Comparison of ENCODE assay signal across 8 cellular contexts in the genomic region with DNA sequence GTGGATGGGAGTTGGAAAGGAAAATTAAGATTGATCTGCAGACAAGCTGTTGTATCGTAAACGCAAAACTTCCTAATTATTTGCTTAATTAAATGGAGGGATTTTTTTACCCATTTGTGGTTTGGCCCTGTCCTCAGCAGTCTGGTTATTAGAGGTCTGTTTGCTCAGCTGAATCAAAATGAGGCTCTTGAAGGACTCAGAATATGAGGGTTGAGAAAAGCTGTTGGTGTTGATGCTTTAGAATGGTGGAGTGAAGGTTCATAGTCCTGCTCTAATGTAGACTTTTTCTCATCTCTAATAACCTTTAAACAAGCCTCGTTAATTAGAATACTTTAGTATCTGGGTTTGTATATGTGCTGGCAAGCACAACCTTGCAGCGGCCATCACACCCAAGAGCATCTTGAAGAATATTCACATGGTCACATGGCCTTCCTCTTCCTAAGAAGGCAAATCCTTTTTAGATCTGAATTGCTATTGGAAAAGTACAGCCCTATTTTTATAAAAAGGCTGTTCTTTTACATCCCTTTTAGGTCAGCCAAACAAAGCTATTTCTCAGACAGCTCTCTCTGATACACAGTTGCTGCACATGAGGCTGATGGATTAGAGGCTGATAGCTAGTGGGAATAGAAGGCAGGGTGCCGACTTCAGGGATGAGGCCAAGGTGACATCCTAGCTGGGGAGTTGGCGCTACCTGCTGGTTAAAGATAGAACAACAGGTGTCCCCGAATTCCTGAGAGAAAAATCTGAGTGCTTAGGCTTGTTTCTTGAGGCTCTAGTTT. TPM values are rescaled to one million over a fixed set of nuclear protein-coding genes. Genes with fewer than 3 reads are reported as not detected.
DNase-seq lines count a peak whose midpoint lies in the region; ATAC-seq lines count a peak whose summit lies in the region.

No MANE protein-coding gene starts in this region.

- DNase-seq in Right ventricle myocardium inferior (ENCODE audit: missing footprints) (no peak), cardiac septum (ENCODE audit: low spot score) (no peak), NCI-H226 (peak; percentile 39), kidney tubule cell (ENCODE audit: low spot score) (peak; percentile 74)
- peak; percentile 54 to 66 for DNase-seq in activated CD4-positive, alpha-beta T cell treated with anti-CD3 and anti-CD28 coated beads for 24 hours (ENCODE audit: low read depth in 2 of 2)
- DNase-seq in central memory CD8-positive, alpha-beta T cell (ENCODE audit: low spot score in 2 of 2): peak; percentile 41 to 54
- DNase-seq in stimulated activated CD4-positive, alpha-beta T cell treated with anti-CD3 and anti-CD28 coated beads, Interleukin-4, amount 100 ng/mL, for 24 hours: peak; percentile 73

- no peak overlapping the region for H3K4me3 Mint-ChIP-seq in central memory CD8-positive, alpha-beta T cell

- ATAC-seq in Right ventricle myocardium inferior: peak; percentile 79
- no peak for ATAC-seq in central memory CD8-positive, alpha-beta T cell (replicated peaks; ENCODE audit: extremely low read depth, poor library complexity, severe bottlenecking)
- ATAC-seq in HG02938 (IDR thresholded peaks at IDR 0.05; ENCODE audit: unreplicated experiment): no peak

- H3K9me3 Mint-ChIP-seq in central memory CD8-positive, alpha-beta T cell: no peaks in the 10 kb centered on the region

- peaks cover 29% of the 10 kb centered on the region for H3K36me3 Mint-ChIP-seq in central memory CD8-positive, alpha-beta T cell (ENCODE audit: insufficient read depth)

- no peaks in the 10 kb centered on the region for H3K27me3 Mint-ChIP-seq in central memory CD8-positive, alpha-beta T cell

- intact Hi-C loops in Right ventricle myocardium inferior (cut with DNase I): loop anchor here (1.0 kb wide), 1 partner anchor 66 kb away; no protein-coding TSS in a partner anchor
- intact Hi-C loops in cardiac septum (cut with DNase I): loop anchor here (2.0 kb wide), 2 partner anchors 66 to 154 kb away; no protein-coding TSS in a partner anchor

- peaks cover 29% of the 10 kb centered on the region for H3K4me1 Mint-ChIP-seq in central memory CD8-positive, alpha-beta T cell

- H3K27ac Mint-ChIP-seq in central memory CD8-positive, alpha-beta T cell (ENCODE audit: low read depth): no peak overlapping the region

RNA-seq across cellular contexts. Expression of a gene that starts 53.8 kb away (rescaled TPM):
- total RNA-seq in Right ventricle myocardium inferior (217 TPM), cardiac septum (331 TPM)

Comparison
In these comparisons a context has a peak if more than half of its experiments do, and no peak if none do; other contexts are left out.
1. DNase-seq: peak in NCI-H226 (single experiment), activated CD4-positive, alpha-beta T cell treated with anti-CD3 and anti-CD28 coated beads for 24 hours (2 of 2), central memory CD8-positive, alpha-beta T cell (2 of 2), kidney tubule cell (single experiment) and stimulated activated CD4-positive, alpha-beta T cell treated with anti-CD3 and anti-CD28 coated beads, Interleukin-4, amount 100 ng/mL, for 24 hours (single experiment); none in Right ventricle myocardium inferior (single experiment) and cardiac septum (single experiment).